Comparison of ENCODE assay signal across 3 cellular contexts in the genomic region with DNA sequence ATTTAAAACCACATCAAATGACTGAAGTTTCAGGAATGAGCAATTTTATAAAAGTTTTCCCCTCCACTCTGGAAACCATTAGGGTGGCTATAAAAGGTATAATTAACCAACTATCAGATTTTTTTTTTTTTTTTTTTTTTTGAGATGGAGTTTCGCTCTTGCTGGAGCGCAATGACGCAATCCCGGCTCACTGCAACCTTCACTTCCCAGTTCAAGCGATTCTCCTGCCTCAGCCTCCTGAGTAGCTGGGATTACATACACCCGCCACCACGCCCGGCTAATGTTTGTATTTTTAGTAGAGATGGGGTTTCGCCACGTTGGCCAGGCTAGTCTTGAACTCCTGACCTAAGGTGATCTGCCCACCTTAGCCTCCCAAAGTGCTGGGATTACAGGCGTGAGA. TPM values are rescaled to one million over a fixed set of nuclear protein-coding genes. Genes with fewer than 3 reads are reported as not detected.
"Had no signal": no experiment of that assay in that cellular context is flagged by ENCODE, and none has a peak within 500 bp of the region (broad histone marks: within the 10 kb centered on the region; RNA-seq: fewer than 3 reads in every experiment).

No MANE protein-coding gene starts in this region.

RNA-seq across cellular contexts. Expression of a gene that starts 12.0 kb away (rescaled TPM):
- total RNA-seq: H9, HT-29 had no signal
- polyA plus RNA-seq: IgD-negative memory B cell had no signal
